In genomic region chr13:98484289-98485219, GRCh38 we compare ENCODE assay signal across 1 cellular context.
TF ChIP-seq lines count a peak whose summit lies in the region.

No MANE protein-coding gene starts in this region.

TF ChIP-seq in HepG2, 621 proteins besides CTCF, POLR2A, EP300 and RAD21 (continued from another document):
- TF ChIP-seq, protein P1, sequence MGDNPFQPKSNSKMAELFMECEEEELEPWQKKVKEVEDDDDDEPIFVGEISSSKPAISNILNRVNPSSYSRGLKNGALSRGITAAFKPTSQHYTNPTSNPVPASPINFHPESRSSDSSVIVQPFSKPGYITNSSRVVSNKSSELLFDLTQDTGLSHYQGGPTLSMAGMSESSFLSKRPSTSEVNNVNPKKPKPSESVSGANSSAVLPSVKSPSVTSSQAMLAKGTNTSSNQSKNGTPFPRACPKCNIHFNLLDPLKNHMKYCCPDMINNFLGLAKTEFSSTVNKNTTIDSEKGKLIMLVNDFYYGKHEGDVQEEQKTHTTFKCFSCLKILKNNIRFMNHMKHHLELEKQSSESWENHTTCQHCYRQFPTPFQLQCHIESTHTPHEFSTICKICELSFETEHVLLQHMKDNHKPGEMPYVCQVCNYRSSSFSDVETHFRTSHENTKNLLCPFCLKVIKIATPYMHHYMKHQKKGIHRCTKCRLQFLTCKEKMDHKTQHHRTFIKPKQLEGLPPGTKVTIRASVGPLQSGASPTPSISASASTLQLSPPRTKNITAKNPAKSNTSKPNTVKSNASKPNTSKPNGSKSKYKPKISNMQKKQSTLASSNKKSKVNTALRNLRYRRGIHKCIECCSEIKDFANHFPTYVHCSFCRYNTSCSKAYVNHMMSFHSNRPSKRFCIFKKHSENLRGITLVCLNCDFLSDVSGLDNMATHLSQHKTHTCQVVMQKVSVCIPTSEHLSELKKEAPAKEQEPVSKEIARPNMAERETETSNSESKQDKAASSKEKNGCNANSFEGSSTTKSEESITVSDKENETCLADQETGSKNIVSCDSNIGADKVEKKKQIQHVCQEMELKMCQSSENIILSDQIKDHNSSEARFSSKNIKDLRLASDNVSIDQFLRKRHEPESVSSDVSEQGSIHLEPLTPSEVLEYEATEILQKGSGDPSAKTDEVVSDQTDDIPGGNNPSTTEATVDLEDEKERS (CRISPR knock-in tag; IDR thresholded peaks at IDR 0.05), result peak; percentile 70; the same call in 1 of the 2 replicates
- TF ChIP-seq TFAP4 (IDR thresholded peaks at IDR 0.05; ENCODE audit: borderline replicate concordance, low read depth) (peak; percentile 96), ZNF614 (CRISPR knock-in tag; IDR thresholded peaks at IDR 0.05; ENCODE audit: borderline replicate concordance) (peak; percentile 65; the same call in 1 of the 2 replicates), FOSL2 (CRISPR knock-in tag; IDR thresholded peaks at IDR 0.05) (peak; percentile 95), ZNF790 (CRISPR knock-in tag; IDR thresholded peaks at IDR 0.05; ENCODE audit: borderline replicate concordance) (no peak), HDAC2 (CRISPR knock-in tag; IDR thresholded peaks at IDR 0.05) (peak; percentile 45; the same call in 1 of the 2 replicates), ZNF282 (IDR thresholded peaks at IDR 0.05; ENCODE audit: partially characterized antibody) (no peak), SP2 (CRISPR knock-in tag; IDR thresholded peaks at IDR 0.05) (no peak), HES4 (CRISPR knock-in tag; IDR thresholded peaks at IDR 0.05; ENCODE audit: borderline replicate concordance) (0 out of 2 replicates have a peak, but pooled peaks have one; percentile 35), NPAS2 (CRISPR knock-in tag; IDR thresholded peaks at IDR 0.05; ENCODE audit: borderline replicate concordance) (no peak), ZNF674 (CRISPR knock-in tag; IDR thresholded peaks at IDR 0.05; ENCODE audit: low read depth) (no peak)
TF ChIP-seq in HepG2: peak in this region for 111.
